Comparison of ENCODE assay signal across 12 cellular contexts in genomic region chr12:122866950-122867607, GRCh38. TPM values are rescaled to one million over a fixed set of nuclear protein-coding genes. Genes with fewer than 3 reads are reported as not detected.
DNase-seq lines count a peak whose midpoint lies in the region; ATAC-seq and TF ChIP-seq lines count a peak whose summit lies in the region.
"Had no signal": no experiment of that assay in that cellular context is flagged by ENCODE, and none has a peak within 500 bp of the region (broad histone marks: within the 10 kb centered on the region; RNA-seq: fewer than 3 reads in every experiment).

No MANE protein-coding gene starts in this region.

- TF ChIP-seq CTCF in osteoblast (IDR thresholded peaks at IDR 0.05; ENCODE audit: extremely low read depth, low read depth, low read length) (no peak), foreskin fibroblast (IDR thresholded peaks at IDR 0.05; ENCODE audit: low read depth, low read length) (no peak)

- H3K4me3 ChIP-seq in osteoblast (ENCODE audit: insufficient read depth, low read length) = no peak overlapping the region
- H3K4me3 ChIP-seq in foreskin fibroblast (ENCODE audit: low read depth in 1 of 2, low read length in 2 of 2) = no peak overlapping the region
- H3K4me3 ChIP-seq: tibial nerve had no signal

- no peak overlapping the region for H3K4me2 ChIP-seq in osteoblast (ENCODE audit: insufficient read depth, low read length)

- H3K79me2 ChIP-seq in osteoblast (ENCODE audit: insufficient read depth, low read length) = peaks cover 36% of the 10 kb centered on the region

- peaks cover 45% of the 10 kb centered on the region for H3K36me3 ChIP-seq in osteoblast (ENCODE audit: insufficient read depth, low read length)

- peak; percentile 0 for DNase-seq in stimulated activated CD4-positive, alpha-beta T cell treated with anti-CD3 and anti-CD28 coated beads, Interleukin-4, amount 100 ng/mL, for 1 hour
- DNase-seq in stimulated activated CD4-positive, alpha-beta T cell treated with anti-CD3 and anti-CD28 coated beads, Interleukin-12 subunit alpha, Interleukin-12 subunit beta, amount 100 ng/mL, for 4 hours = no peak
- DNase-seq in left cardiac atrium (peak; percentile 28), osteoblast (ENCODE audit: insufficient read length, low spot score, missing footprints) (peak; percentile 74), foreskin fibroblast (no peak), occipital lobe (lab: John Stamatoyannopoulos, UW) (no peak)
- DNase-seq in stimulated activated CD4-positive, alpha-beta T cell treated with anti-CD3 and anti-CD28 coated beads, Interleukin-2, amount 100 ng/mL, for 24 hours = no peak
- DNase-seq: activated CD4-positive, alpha-beta T cell treated with anti-CD3 and anti-CD28 coated beads for 48 hours; NCI-H2029 treated with DMSO at 0.1 percent for 48 hours; SW 1271 had no signal

- peaks cover 13% of the 10 kb centered on the region for H4K20me1 ChIP-seq in osteoblast (ENCODE audit: insufficient read depth, low read length)

- no peak overlapping the region for H3K27ac ChIP-seq in osteoblast (ENCODE audit: low read depth, low read length)

- intact Hi-C loops in left cardiac atrium (cut with DNase I) = no loop called here

- ATAC-seq in left cardiac atrium (peak in 1 of 2 donors; percentile 7), GM21390 (IDR thresholded peaks at IDR 0.05; ENCODE audit: unreplicated experiment) (no peak)

- no peaks in the 10 kb centered on the region for H3K9me3 ChIP-seq in osteoblast (ENCODE audit: low read depth, low read length)
- H3K9me3 ChIP-seq: tibial nerve had no signal

- H2AFZ ChIP-seq in osteoblast (ENCODE audit: low read length) = no peak overlapping the region

- no peaks in the 10 kb centered on the region for H3K27me3 ChIP-seq in osteoblast (ENCODE audit: insufficient read depth, low read length)
- H3K27me3 ChIP-seq: tibial nerve had no signal

- H3K4me1 ChIP-seq in osteoblast (ENCODE audit: insufficient read depth, low read length) = peaks cover 11% of the 10 kb centered on the region

RNA-seq across cellular contexts. Expression of gene VPS37B, which starts 28.8 kb away (rescaled TPM):
- total RNA-seq in left cardiac atrium = 10 to 100 TPM; 20.5 to 22.7 TPM
- total RNA-seq in osteoblast = 19.2 and 20.6 TPM in 2 replicates
- 15.3 TPM for total RNA-seq in occipital lobe

RNA-seq across cellular contexts. Expression of gene HIP1R, which starts 31.8 kb away (rescaled TPM):
- total RNA-seq in left cardiac atrium (10 to 100 TPM; 24.9 to 38.9 TPM), osteoblast (19.4 and 21.0 TPM in 2 replicates), occipital lobe (70.0 TPM)

Comparison
In these comparisons a context has a peak if more than half of its experiments do, and no peak if none do; other contexts are left out.
1. DNase-seq: peak in stimulated activated CD4-positive, alpha-beta T cell treated with anti-CD3 and anti-CD28 coated beads, Interleukin-4, amount 100 ng/mL, for 1 hour (single experiment), left cardiac atrium (single experiment) and osteoblast (single experiment); none in stimulated activated CD4-positive, alpha-beta T cell treated with anti-CD3 and anti-CD28 coated beads, Interleukin-12 subunit alpha, Interleukin-12 subunit beta, amount 100 ng/mL, for 4 hours (single experiment), foreskin fibroblast (0 of 2), stimulated activated CD4-positive, alpha-beta T cell treated with anti-CD3 and anti-CD28 coated beads, Interleukin-2, amount 100 ng/mL, for 24 hours (0 of 2) and occipital lobe (single experiment).